Comparison of ENCODE assay signal across 1 cellular context in the genomic region with DNA sequence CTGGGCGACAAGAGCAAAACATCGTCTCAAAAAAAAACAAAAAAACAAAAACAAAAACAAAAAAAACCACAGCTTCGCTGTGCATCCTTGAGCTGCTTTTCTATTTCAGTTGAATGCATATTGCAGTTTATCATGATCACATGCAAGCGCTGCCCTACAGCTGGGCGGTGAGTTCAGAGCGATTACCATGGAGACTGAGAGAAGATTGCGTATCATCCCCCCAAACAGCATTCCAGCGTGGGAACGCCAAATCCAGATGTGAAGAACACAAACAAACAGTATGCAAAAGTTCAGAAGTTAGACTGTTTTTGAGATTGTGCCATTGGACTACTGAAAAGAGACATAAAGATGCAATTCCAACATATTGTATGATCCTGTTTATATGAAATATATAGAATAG.
TF ChIP-seq lines count a peak whose summit lies in the region.

No MANE protein-coding gene starts in this region.

TF ChIP-seq in IMR-90, 13 proteins besides CTCF, POLR2A, EP300 and RAD21 (continued from another document):
- no peak for TF ChIP-seq CHD1 (IDR thresholded peaks at IDR 0.05; ENCODE audit: low read depth, low read length)
- TF ChIP-seq SMC3 (IDR thresholded peaks at IDR 0.05; ENCODE audit: low read depth, low read length): no peak
- TF ChIP-seq ELK1 (IDR thresholded peaks at IDR 0.05; ENCODE audit: borderline replicate concordance, low read depth, low read length): no peak
- TF ChIP-seq, protein P1, sequence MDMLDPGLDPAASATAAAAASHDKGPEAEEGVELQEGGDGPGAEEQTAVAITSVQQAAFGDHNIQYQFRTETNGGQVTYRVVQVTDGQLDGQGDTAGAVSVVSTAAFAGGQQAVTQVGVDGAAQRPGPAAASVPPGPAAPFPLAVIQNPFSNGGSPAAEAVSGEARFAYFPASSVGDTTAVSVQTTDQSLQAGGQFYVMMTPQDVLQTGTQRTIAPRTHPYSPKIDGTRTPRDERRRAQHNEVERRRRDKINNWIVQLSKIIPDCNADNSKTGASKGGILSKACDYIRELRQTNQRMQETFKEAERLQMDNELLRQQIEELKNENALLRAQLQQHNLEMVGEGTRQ (IDR thresholded peaks at IDR 0.05; ENCODE audit: low read depth, low read length): no peak
- TF ChIP-seq BHLHE40 (IDR thresholded peaks at IDR 0.05; ENCODE audit: low read depth, low read length): no peak
